9 cellular contexts compared by ENCODE assay signal in the genomic region with DNA sequence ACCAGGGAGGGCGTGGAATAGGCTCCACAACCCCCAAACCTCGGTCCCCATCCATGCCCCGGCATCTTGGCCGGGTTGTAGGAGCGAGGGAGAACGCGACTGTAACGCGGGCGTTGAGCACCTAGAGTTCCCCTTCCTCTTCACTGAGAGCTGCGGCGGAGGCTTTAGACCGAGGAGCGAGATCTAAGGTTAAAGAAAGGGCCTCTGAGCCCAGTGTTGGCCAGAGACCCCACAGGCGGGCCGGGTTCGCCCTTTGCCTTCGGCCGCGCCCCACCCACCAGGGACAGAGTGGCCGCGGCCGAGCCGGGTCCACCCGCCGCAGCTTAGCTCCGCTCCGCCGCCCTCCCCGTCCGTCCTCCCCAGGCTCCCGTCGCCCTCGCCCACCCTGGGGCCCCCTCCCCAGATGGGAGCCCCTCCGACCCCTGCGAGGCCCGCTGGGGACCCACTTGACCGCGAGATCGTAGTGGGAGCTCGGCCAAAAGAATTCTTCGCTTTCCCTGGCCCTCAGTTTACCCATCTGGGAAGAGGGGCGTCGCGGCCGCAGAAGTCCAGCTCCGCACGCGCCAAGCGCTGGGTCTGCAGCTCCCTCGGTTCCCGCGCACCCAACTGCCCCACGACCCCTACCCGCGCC. TPM values are rescaled to one million over a fixed set of nuclear protein-coding genes. Genes with fewer than 3 reads are reported as not detected.
DNase-seq lines count a peak whose midpoint lies in the region; ATAC-seq and TF ChIP-seq lines count a peak whose summit lies in the region.
"Had no signal": no experiment of that assay in that cellular context is flagged by ENCODE, and none has a peak within 500 bp of the region (broad histone marks: within the 10 kb centered on the region; RNA-seq: fewer than 3 reads in every experiment).

No MANE protein-coding gene starts in this region.

- no peak for ATAC-seq in CD4-positive, alpha-beta T cell (ENCODE audit: poor library complexity)
- ATAC-seq in GM18505 (IDR thresholded peaks at IDR 0.05; ENCODE audit: unreplicated experiment) (no peak), HG02885 (IDR thresholded peaks at IDR 0.05; ENCODE audit: poor library complexity, unreplicated experiment) (no peak), omental fat pad (ENCODE audit: low FRiP score) (no peak)

- H3K4me3 Mint-ChIP-seq in CD4-positive, alpha-beta T cell = peak overlapping the region; percentile 69

- peak overlapping the region; percentile 73 for H2AFZ ChIP-seq in osteoblast (ENCODE audit: low read length)

- peaks cover 21% of the 10 kb centered on the region for H4K20me1 ChIP-seq in osteoblast (ENCODE audit: insufficient read depth, low read length)

- no peaks in the 10 kb centered on the region for H3K36me3 ChIP-seq in esophagus squamous epithelium
- peaks cover 24% of the 10 kb centered on the region for H3K36me3 ChIP-seq in osteoblast (ENCODE audit: insufficient read depth, low read length)

- POLR2A ChIA-PET in CD4-positive, alpha-beta T cell (lab: Charles Lee) = no interaction called here

- intact Hi-C loops in CD4-positive, alpha-beta T cell (cut with DNase I, micrococcal nuclease) = no loop called here
- intact Hi-C loops in esophagus squamous epithelium (cut with DNase I) = no loop called here

- peaks cover 19 to 48% (median 26%) of the 10 kb centered on the region in 3 donors for H3K4me1 ChIP-seq in esophagus squamous epithelium
- peaks cover 44% of the 10 kb centered on the region for H3K4me1 ChIP-seq in osteoblast (ENCODE audit: insufficient read depth, low read length)

- H3K27ac ChIP-seq in CD4-positive, alpha-beta T cell (ENCODE audit: low read depth, low read length) = no peak overlapping the region
- peak overlapping the region; percentile 42 to 73 (median 64) for H3K27ac ChIP-seq in esophagus squamous epithelium
- H3K27ac ChIP-seq in osteoblast (ENCODE audit: low read depth, low read length) = peak overlapping the region; percentile 77

- peaks cover 54% of the 10 kb centered on the region for H3K27me3 Mint-ChIP-seq in CD4-positive, alpha-beta T cell

- TF ChIP-seq CTCF in CD4-positive, alpha-beta T cell (IDR thresholded peaks at IDR 0.05) = no peak
- TF ChIP-seq CTCF in NB4 (IDR thresholded peaks at IDR 0.05; ENCODE audit: low read depth, low read length) (no peak), esophagus squamous epithelium (IDR thresholded peaks at IDR 0.05) (no peak), osteoblast (IDR thresholded peaks at IDR 0.05; ENCODE audit: extremely low read depth, low read depth, low read length) (no peak), omental fat pad (IDR thresholded peaks at IDR 0.05) (no peak)

- no peak for DNase-seq in CD4-positive, alpha-beta T cell
- DNase-seq in NB4 (ENCODE audit: low read depth) = peak; percentile 75
- DNase-seq in esophagus squamous epithelium (lab: John Stamatoyannopoulos, UW) = no peak
- DNase-seq in osteoblast (ENCODE audit: insufficient read length, low spot score, missing footprints) = peak; percentile 87
- no peak for DNase-seq in NK-92 (lab: John Stamatoyannopoulos, UW; ENCODE audit: unreplicated experiment)
- no peak for DNase-seq in omental fat pad (ENCODE audit: low spot score)
- DNase-seq: NCI-H748 treated with DMSO at 0.1 percent for 48 hours had no signal

- H3K9me3 ChIP-seq in CD4-positive, alpha-beta T cell (ENCODE audit: control insufficient read depth, low read length) = peaks cover 7% of the 10 kb centered on the region
- H3K9me3 ChIP-seq in esophagus squamous epithelium (no peaks in the 10 kb centered on the region), osteoblast (ENCODE audit: low read depth, low read length) (peaks cover 2% of the 10 kb centered on the region)

- H3K4me1 Mint-ChIP-seq in CD4-positive, alpha-beta T cell (ENCODE audit: low read depth) = peaks cover 5% of the 10 kb centered on the region

- H3K27me3 ChIP-seq in CD4-positive, alpha-beta T cell (ENCODE audit: control insufficient read depth, insufficient read depth, low read length) = peaks cover 43% of the 10 kb centered on the region
- H3K27me3 ChIP-seq in esophagus squamous epithelium (peaks cover 0 to 52% (median 11%) of the 10 kb centered on the region in 4 donors), osteoblast (ENCODE audit: insufficient read depth, low read length) (no peaks in the 10 kb centered on the region)

- H3K9me3 Mint-ChIP-seq in CD4-positive, alpha-beta T cell = no peaks in the 10 kb centered on the region

- H3K4me3 ChIP-seq in NB4 (ENCODE audit: low read depth, low read length) = peak overlapping the region; percentile 93
- H3K4me3 ChIP-seq in esophagus squamous epithelium = peak overlapping the region; percentile 32 to 73 (median 46)
- peak overlapping the region; percentile 88 for H3K4me3 ChIP-seq in osteoblast (ENCODE audit: insufficient read depth, low read length)

- TF ChIP-seq POLR2A in NB4 (IDR thresholded peaks at IDR 0.05; ENCODE audit: extremely low read depth, insufficient read length) (no peak), esophagus squamous epithelium (IDR thresholded peaks at IDR 0.05) (no peak), GM18505 (IDR thresholded peaks at IDR 0.05; ENCODE audit: borderline replicate concordance, extremely low read depth, insufficient read depth, insufficient read length) (no peak)

- H3K79me2 ChIP-seq in osteoblast (ENCODE audit: insufficient read depth, low read length) = peaks cover 51% of the 10 kb centered on the region

- H3K4me2 ChIP-seq in osteoblast (ENCODE audit: insufficient read depth, low read length) = peak overlapping the region; percentile 86

- no peak overlapping the region for H3K27ac Mint-ChIP-seq in CD4-positive, alpha-beta T cell

- CTCF ChIA-PET in CD4-positive, alpha-beta T cell (lab: Charles Lee) = no interaction called here

- 8 to 28% methylated on average over 12 of the region's 56 CpGs for WGBS in esophagus squamous epithelium, 2 donors

- no peaks in the 10 kb centered on the region for H3K36me3 Mint-ChIP-seq in CD4-positive, alpha-beta T cell (ENCODE audit: low read depth)

RNA-seq across cellular contexts. Expression of gene ANPEP, which starts 0.4 kb away (rescaled TPM):
- 1 to 10 TPM; 1.9 to 2.7 TPM for total RNA-seq in CD4-positive, alpha-beta T cell
- 10 to 100 TPM in 1 of 4 donors, 1 to 10 TPM in 3; 1.1 to 10.3 (median 3.4) TPM for total RNA-seq in esophagus squamous epithelium
- total RNA-seq in osteoblast = 87.9 and 98.7 TPM in 2 replicates
- total RNA-seq in omental fat pad = 100 to 1,000 TPM in 1 of 4 donors, 10 to 100 TPM in 3; 33.6 to 107 (median 71.9) TPM

RNA-seq across cellular contexts. Expression of gene MESP2, which starts 38.1 kb away (rescaled TPM):
- total RNA-seq in CD4-positive, alpha-beta T cell = not detected
- total RNA-seq in esophagus squamous epithelium (1 to 10 TPM in 1 of 4 donors, under 1 TPM in 2, not detected in 1; 0.59 to 2.4 (median 0.83) TPM), osteoblast (0.72 and 1.5 TPM in 2 replicates), omental fat pad (under 1 TPM in 1 of 4 donors, not detected in 3; 0.48 TPM)

Comparison
In these comparisons a context has a peak if more than half of its experiments do, and no peak if none do; other contexts are left out.
1. DNase-seq: peak in NB4 (single experiment) and osteoblast (single experiment); none in CD4-positive, alpha-beta T cell (0 of 10), esophagus squamous epithelium (single experiment), NK-92 (single experiment) and omental fat pad (single experiment).
2. Peak in every context shown above with its lines, with median percentiles within 50 percentile points of each other: H3K4me3 ChIP-seq.